11 cellular contexts compared by ENCODE assay signal in genomic region chrX:64427787-64428186, GRCh38. TPM values are rescaled to one million over a fixed set of nuclear protein-coding genes. Genes with fewer than 3 reads are reported as not detected.
A peak's percentile ranks its signal among the peaks of the same experiment; 100 is the strongest.
DNase-seq lines count a peak whose midpoint lies in the region; ATAC-seq and TF ChIP-seq lines count a peak whose summit lies in the region.
"Had no signal": no experiment of that assay in that cellular context is flagged by ENCODE, and none has a peak within 500 bp of the region (broad histone marks: within the 10 kb centered on the region; RNA-seq: fewer than 3 reads in every experiment).

No MANE protein-coding gene starts in this region.

- no peak overlapping the region for H2AFZ ChIP-seq in MM.1S (ENCODE audit: low read length)

- H3K4me1 Mint-ChIP-seq in activated T-helper 17 cell treated with anti-CD3 and anti-CD28 coated beads, Interleukin-2, amount 50 U/mL, for 72 hours: no peaks in the 10 kb centered on the region

- DNase-seq in NCI-H2171 treated with DMSO at 0.1 percent for 48 hours (lab: John Stamatoyannopoulos, UW) (no peak), NCI-H2227 (lab: John Stamatoyannopoulos, UW; ENCODE audit: unreplicated experiment) (no peak), MM.1S (no peak)
- DNase-seq: brain microvascular endothelial cell, IMR-90, NCI-H524 had no signal

- no peaks in the 10 kb centered on the region for H3K9me3 Mint-ChIP-seq in activated T-helper 17 cell treated with anti-CD3 and anti-CD28 coated beads, Interleukin-2, amount 50 U/mL, for 72 hours

- no peak overlapping the region for H3K9ac ChIP-seq in MM.1S (ENCODE audit: low read length)

- H3K27me3 ChIP-seq in MM.1S (replicated peaks; ENCODE audit: insufficient read depth, low read length): no peaks in the 10 kb centered on the region
- H3K27me3 ChIP-seq: brain microvascular endothelial cell, esophagus muscularis mucosa had no signal

- H3K9me2 ChIP-seq in MM.1S (replicated peaks; ENCODE audit: insufficient read depth, low read length): no peaks in the 10 kb centered on the region

- H3K9me3 ChIP-seq in MM.1S (replicated peaks; ENCODE audit: insufficient read depth, low read length): no peaks in the 10 kb centered on the region
- H3K9me3 ChIP-seq: esophagus muscularis mucosa had no signal

- H3K79me2 ChIP-seq in MM.1S (ENCODE audit: low read length): no peaks in the 10 kb centered on the region

- no peak overlapping the region for H3K4me3 ChIP-seq in MM.1S (ENCODE audit: low read length)
- H3K4me3 ChIP-seq: esophagus muscularis mucosa had no signal

- peak overlapping the region; percentile 46 for H3K4me3 Mint-ChIP-seq in activated T-helper 17 cell treated with anti-CD3 and anti-CD28 coated beads, Interleukin-2, amount 50 U/mL, for 72 hours

- no peaks in the 10 kb centered on the region for H3F3A ChIP-seq in MM.1S (ENCODE audit: insufficient read depth, low read length)

- no peak overlapping the region for H3K27ac ChIP-seq in MM.1S (ENCODE audit: low read length)
- H3K27ac ChIP-seq: brain microvascular endothelial cell, esophagus muscularis mucosa had no signal

- H3K36me3 Mint-ChIP-seq in activated T-helper 17 cell treated with anti-CD3 and anti-CD28 coated beads, Interleukin-2, amount 50 U/mL, for 72 hours (ENCODE audit: low read depth): no peaks in the 10 kb centered on the region

- H4K20me1 ChIP-seq in MM.1S (ENCODE audit: insufficient read depth, low read length): no peaks in the 10 kb centered on the region

- ATAC-seq in GM18873 (IDR thresholded peaks at IDR 0.05; ENCODE audit: low FRiP score, unreplicated experiment): peak; percentile 96
- peak; percentile 94 for ATAC-seq in GM21526 (IDR thresholded peaks at IDR 0.05; ENCODE audit: low FRiP score, unreplicated experiment)
- ATAC-seq in HG03097 (IDR thresholded peaks at IDR 0.05; ENCODE audit: low FRiP score, unreplicated experiment): peak; percentile 87
- peak; percentile 99 for ATAC-seq in activated T-helper 17 cell treated with anti-CD3 and anti-CD28 coated beads, Interleukin-2, amount 50 U/mL, for 72 hours (replicated peaks)

- no peaks in the 10 kb centered on the region for H3K27me3 Mint-ChIP-seq in activated T-helper 17 cell treated with anti-CD3 and anti-CD28 coated beads, Interleukin-2, amount 50 U/mL, for 72 hours

- no peaks in the 10 kb centered on the region for H3K4me1 ChIP-seq in MM.1S (ENCODE audit: low read length)
- H3K4me1 ChIP-seq: esophagus muscularis mucosa had no signal

- peak overlapping the region; percentile 66 for H3K27ac Mint-ChIP-seq in activated T-helper 17 cell treated with anti-CD3 and anti-CD28 coated beads, Interleukin-2, amount 50 U/mL, for 72 hours

- no peak for TF ChIP-seq CTCF in MM.1S (IDR thresholded peaks at IDR 0.05; ENCODE audit: low read length)

- no peak overlapping the region for H3K4me2 ChIP-seq in MM.1S (ENCODE audit: low read depth, low read length)

- H3K36me3 ChIP-seq in MM.1S (replicated peaks; ENCODE audit: insufficient read depth, low read length): no peaks in the 10 kb centered on the region
- H3K36me3 ChIP-seq: brain microvascular endothelial cell, esophagus muscularis mucosa had no signal

RNA-seq across cellular contexts. Expression of gene MTMR8, which starts 32.5 kb away (rescaled TPM):
- 1 to 10 TPM; 4.4 to 5.9 TPM for total RNA-seq in activated T-helper 17 cell treated with anti-CD3 and anti-CD28 coated beads, Interleukin-2, amount 50 U/mL, for 72 hours
- total RNA-seq: IMR-90 had no signal
